Comparison of ENCODE assay signal across 8 cellular contexts in the genomic region with DNA sequence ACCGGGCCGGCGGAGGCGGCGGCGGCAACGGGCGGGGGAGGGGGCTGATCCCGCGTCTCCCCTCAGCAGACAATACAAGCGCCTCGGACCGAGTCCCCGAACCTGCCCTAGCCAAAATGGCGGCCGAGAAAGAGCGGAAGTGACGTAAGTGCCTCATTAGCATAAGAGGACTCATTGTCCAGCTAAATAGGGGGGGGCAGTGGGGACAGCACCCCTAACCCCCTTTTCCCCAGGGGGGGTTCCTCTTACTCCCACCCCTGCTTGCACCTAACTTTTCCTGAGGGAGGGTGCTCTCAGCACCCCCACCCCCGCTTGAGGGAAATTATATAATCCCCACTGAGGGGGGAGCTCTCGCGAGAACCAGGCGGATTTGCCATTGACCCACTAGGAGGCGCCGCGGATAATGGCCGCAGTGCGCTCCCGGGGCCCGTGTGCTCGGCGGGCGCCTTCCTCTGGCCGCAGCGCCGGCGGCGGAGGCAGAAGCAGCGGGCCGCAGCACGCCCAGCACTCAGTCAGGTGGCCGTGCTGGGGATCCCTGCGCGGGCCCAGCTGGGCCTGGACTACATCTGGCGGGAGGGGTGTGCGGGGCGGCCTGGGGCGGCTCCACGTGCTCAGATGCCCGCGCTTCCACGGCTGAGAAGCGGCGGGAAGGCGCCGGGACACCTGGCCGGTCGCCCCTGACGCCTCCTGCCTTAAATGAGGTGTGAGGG. TPM values are rescaled to one million over a fixed set of nuclear protein-coding genes. Genes with fewer than 3 reads are reported as not detected.
DNase-seq lines count a peak whose midpoint lies in the region; ATAC-seq and TF ChIP-seq lines count a peak whose summit lies in the region.

ADNP (minus strand) TSS at position 132 of the 710 bp plus-strand sequence. CDS start 27,441 bp downstream, outside the sequence.

- H3K4me3 Mint-ChIP-seq in T-helper 1 cell treated with Interleukin-12 subunit alpha and Interleukin-12 subunit beta and Interleukin-4 antibody, amounts not matched to agents 30 μg/mL and 1 μg/mL, for 36 hours, result peak within 1 kb of the TSS; percentile 83
- H3K4me3 Mint-ChIP-seq in progenitor cell of endocrine pancreas (ENCODE audit: low read depth), result peak within 1 kb of the TSS; percentile 93

- TF ChIP-seq CTCF in left ventricle myocardium inferior (IDR thresholded peaks at IDR 0.05; ENCODE audit: borderline replicate concordance) (peak; percentile 78), progenitor cell of endocrine pancreas (IDR thresholded peaks at IDR 0.05; ENCODE audit: unreplicated experiment) (peak; percentile 69), upper lobe of right lung (IDR thresholded peaks at IDR 0.05) (peak; percentile 79)

- H3K27ac ChIP-seq in left ventricle myocardium inferior (replicated peaks) (peak within 1 kb of the TSS; percentile 99), upper lobe of right lung (peak within 1 kb of the TSS; percentile 97)

- H3K4me3 ChIP-seq in left ventricle myocardium inferior, result peak within 1 kb of the TSS; percentile 81
- H3K4me3 ChIP-seq in upper lobe of right lung, result peak within 1 kb of the TSS; percentile 72

- peak; percentile 74 for DNase-seq in NCI-H1694 treated with DMSO at 0.1 percent for 48 hours (lab: John Stamatoyannopoulos, UW)
- DNase-seq in amniotic stem cell (lab: John Stamatoyannopoulos, UW), result peak; percentile 85
- DNase-seq in left ventricle myocardium inferior, result peak; percentile 90
- DNase-seq in progenitor cell of endocrine pancreas (ENCODE audit: low spot score, unreplicated experiment), result peak; percentile 82
- peak; percentile 94 for DNase-seq in upper lobe of right lung

- peaks cover 34% of the 10 kb centered on the region for H3K36me3 ChIP-seq in left ventricle myocardium inferior
- H3K36me3 ChIP-seq in upper lobe of right lung, result peaks cover 44% of the 10 kb centered on the region

- peaks cover 28% of the 10 kb centered on the region for H3K4me1 Mint-ChIP-seq in T-helper 1 cell treated with Interleukin-12 subunit alpha and Interleukin-12 subunit beta and Interleukin-4 antibody, amounts not matched to agents 30 μg/mL and 1 μg/mL, for 36 hours (ENCODE audit: low read depth)
- H3K4me1 Mint-ChIP-seq in progenitor cell of endocrine pancreas (ENCODE audit: low read depth), result peaks cover 29% of the 10 kb centered on the region

- H3K27me3 ChIP-seq in left ventricle myocardium inferior (ENCODE audit: low read depth) (no peaks in the 10 kb centered on the region), upper lobe of right lung (no peaks in the 10 kb centered on the region)

- H3K9me3 ChIP-seq in left ventricle myocardium inferior (replicated peaks) (no peaks in the 10 kb centered on the region), upper lobe of right lung (no peaks in the 10 kb centered on the region)

- H3K9me3 Mint-ChIP-seq in T-helper 1 cell treated with Interleukin-12 subunit alpha and Interleukin-12 subunit beta and Interleukin-4 antibody, amounts not matched to agents 30 μg/mL and 1 μg/mL, for 36 hours, result no peaks in the 10 kb centered on the region
- no peaks in the 10 kb centered on the region for H3K9me3 Mint-ChIP-seq in progenitor cell of endocrine pancreas (ENCODE audit: low read depth)

- H3K27me3 Mint-ChIP-seq in T-helper 1 cell treated with Interleukin-12 subunit alpha and Interleukin-12 subunit beta and Interleukin-4 antibody, amounts not matched to agents 30 μg/mL and 1 μg/mL, for 36 hours (ENCODE audit: low read depth), result no peaks in the 10 kb centered on the region
- no peaks in the 10 kb centered on the region for H3K27me3 Mint-ChIP-seq in progenitor cell of endocrine pancreas

- intact Hi-C loops in left ventricle myocardium inferior (cut with micrococcal nuclease) (no loop called here), upper lobe of right lung (cut with DNase I) (no loop called here)

- peaks cover 55% of the 10 kb centered on the region for H3K4me1 ChIP-seq in left ventricle myocardium inferior
- peaks cover 20% of the 10 kb centered on the region for H3K4me1 ChIP-seq in upper lobe of right lung

- peak within 1 kb of the TSS; percentile 97 for H3K27ac Mint-ChIP-seq in T-helper 1 cell treated with Interleukin-12 subunit alpha and Interleukin-12 subunit beta and Interleukin-4 antibody, amounts not matched to agents 30 μg/mL and 1 μg/mL, for 36 hours
- peak within 1 kb of the TSS; percentile 100 for H3K27ac Mint-ChIP-seq in progenitor cell of endocrine pancreas

- peaks cover 41% of the 10 kb centered on the region for H3K36me3 Mint-ChIP-seq in T-helper 1 cell treated with Interleukin-12 subunit alpha and Interleukin-12 subunit beta and Interleukin-4 antibody, amounts not matched to agents 30 μg/mL and 1 μg/mL, for 36 hours (ENCODE audit: low read depth)
- H3K36me3 Mint-ChIP-seq in progenitor cell of endocrine pancreas (ENCODE audit: insufficient read depth), result peaks cover 33% of the 10 kb centered on the region

- ATAC-seq in GM18498 (IDR thresholded peaks at IDR 0.05; ENCODE audit: unreplicated experiment), result peak; percentile 69
- peak; percentile 65 for ATAC-seq in HG02885 (IDR thresholded peaks at IDR 0.05; ENCODE audit: poor library complexity, unreplicated experiment)
- peak; percentile 93 for ATAC-seq in upper lobe of right lung

RNA-seq across cellular contexts. Expression of gene ADNP, which starts in this region (rescaled TPM):
- total RNA-seq in left ventricle myocardium inferior, result 27.3 TPM
- 127 and 144 TPM in 2 replicates for total RNA-seq in progenitor cell of endocrine pancreas
- total RNA-seq in upper lobe of right lung, result 54.1 TPM

Comparison
In these comparisons a context has a peak if more than half of its experiments do, and no peak if none do; other contexts are left out.
1. Peak in every context shown above with its lines: DNase-seq, ATAC-seq, H3K4me3 ChIP-seq and H3K27ac ChIP-seq.